Comparison of ENCODE assay signal across 1 cellular context in genomic region chr19:18191640-18192062, GRCh38.
TF ChIP-seq lines count a peak whose summit lies in the region.

No MANE protein-coding gene starts in this region.

TF ChIP-seq in GM23338, 12 proteins besides CTCF, POLR2A, EP300 and RAD21 (continued from another document):
- TF ChIP-seq REST (IDR thresholded peaks at IDR 0.05; ENCODE audit: unreplicated experiment): no peak
- no peak for TF ChIP-seq JUNB (IDR thresholded peaks at IDR 0.05; ENCODE audit: unreplicated experiment)
- TF ChIP-seq NANOG (IDR thresholded peaks at IDR 0.05; ENCODE audit: borderline replicate concordance): no peak
- no peak for TF ChIP-seq POLR2AphosphoS5 (IDR thresholded peaks at IDR 0.05; ENCODE audit: low read depth)
- TF ChIP-seq ZNF462 (CRISPR knock-in tag; IDR thresholded peaks at IDR 0.05): no peak
- no peak for TF ChIP-seq STAT1 (IDR thresholded peaks at IDR 0.05; ENCODE audit: unreplicated experiment)
- TF ChIP-seq ZNF331 (CRISPR knock-in tag; IDR thresholded peaks at IDR 0.05; ENCODE audit: low read depth): no peak
